Comparison of ENCODE assay signal across 11 cellular contexts in genomic region chr3:64342940-64343691, GRCh38.
DNase-seq lines count a peak whose midpoint lies in the region; ATAC-seq and TF ChIP-seq lines count a peak whose summit lies in the region.
"Had no signal": no experiment of that assay in that cellular context is flagged by ENCODE, and none has a peak within 500 bp of the region (broad histone marks: within the 10 kb centered on the region; RNA-seq: fewer than 3 reads in every experiment).

No MANE protein-coding gene starts in this region.

- no peak for ATAC-seq in GM18511 (IDR thresholded peaks at IDR 0.05; ENCODE audit: unreplicated experiment)

- H3K36me3 ChIP-seq in PC-9 (ENCODE audit: low read depth): no peaks in the 10 kb centered on the region
- H3K36me3 ChIP-seq: neutrophil had no signal

- intact Hi-C loops in PC-9 (cut with micrococcal nuclease; ENCODE audit: unreplicated experiment): loop anchor here (1.0 kb wide), 1 partner anchor 8 kb away; no protein-coding TSS in a partner anchor

- no TSS peak for BruUV-seq in PC-9 (replicated peaks; lab: Mats Ljungman, UMichigan)

- POLR2A ChIA-PET in PC-9 (lab: Charles Lee; ENCODE audit: unreplicated experiment): interaction anchor here (0.5 to 0.7 kb wide), 2 partner anchors 18 to 75 kb away, joined by 3 to 5 read pairs; no protein-coding TSS in a partner anchor

- no peaks in the 10 kb centered on the region for H3K9me3 ChIP-seq in PC-9 (ENCODE audit: insufficient read depth, low read depth)
- H3K9me3 ChIP-seq: neutrophil had no signal

- peaks cover 8% of the 10 kb centered on the region for H3F3A ChIP-seq in PC-9 (ENCODE audit: insufficient read depth, low read depth)

- H3K4me2 ChIP-seq in PC-9: peak overlapping the region; percentile 61

- H3K4me3 ChIP-seq in AG10803 (ENCODE audit: low read length) (no peak overlapping the region), PC-9 (no peak overlapping the region)
- H3K4me3 ChIP-seq: SK-N-MC had no signal

- H3K27me3 ChIP-seq in PC-9 (ENCODE audit: insufficient read depth, low read depth): no peaks in the 10 kb centered on the region
- H3K27me3 ChIP-seq: neutrophil had no signal

- peaks cover 35% of the 10 kb centered on the region for H3K4me1 ChIP-seq in PC-9 (replicated peaks; ENCODE audit: insufficient read depth)

- H3K9me2 ChIP-seq in PC-9 (ENCODE audit: insufficient read depth): no peaks in the 10 kb centered on the region

- no peak overlapping the region for H2AFZ ChIP-seq in PC-9

- CTCF ChIA-PET in PC-9 (lab: Charles Lee): interaction anchor here (0.5 kb wide), 1 partner anchor 8 kb away, joined by 10 read pairs; no protein-coding TSS in a partner anchor

- no peak for TF ChIP-seq POLR2A in erythroblast (IDR thresholded peaks at IDR 0.05; ENCODE audit: low read length)

- H3K27ac ChIP-seq in PC-9: peak overlapping the region; percentile 61
- peak overlapping the region; percentile 60 for H3K27ac ChIP-seq in epithelial cell of prostate
- H3K27ac ChIP-seq: neutrophil, SK-N-MC had no signal

- DNase-seq in AG10803 (ENCODE audit: low read depth): peak; percentile 88
- DNase-seq in PC-9: peak; percentile 55 to 84
- peak; percentile 70 for DNase-seq in epithelial cell of prostate (ENCODE audit: low read depth, low spot score)
- peak; percentile 60 for DNase-seq in myocyte (ENCODE audit: low read depth)
- DNase-seq in GF-D8 (lab: John Stamatoyannopoulos, UW): no peak
- DNase-seq in erythroblast (lab: John Stamatoyannopoulos, UW): no peak
- DNase-seq in NCI-H2196 treated with DMSO at 0.1 percent for 48 hours (lab: John Stamatoyannopoulos, UW; ENCODE audit: unreplicated experiment): no peak
- DNase-seq: C1 segment of cervical spinal cord had no signal

- H3K79me2 ChIP-seq in PC-9 (ENCODE audit: low read depth): no peaks in the 10 kb centered on the region

- TF ChIP-seq CTCF in AG10803 (conservative IDR thresholded peaks at IDR 0.05; ENCODE audit: low read length) (no peak), PC-9 (conservative IDR thresholded peaks at IDR 0.05) (no peak)

- no peaks in the 10 kb centered on the region for H4K20me1 ChIP-seq in PC-9 (ENCODE audit: insufficient read depth)

Comparison
In these comparisons a context has a peak if more than half of its experiments do, and no peak if none do; other contexts are left out.
1. DNase-seq: peak in AG10803 (single experiment), PC-9 (2 of 2), epithelial cell of prostate (single experiment) and myocyte (single experiment); none in GF-D8 (single experiment), erythroblast (0 of 2) and NCI-H2196 treated with DMSO at 0.1 percent for 48 hours (single experiment).